ENCODE assay signal across 14 cellular contexts in genomic region chr4:109708990-109709389, GRCh38. TPM values are rescaled to one million over a fixed set of nuclear protein-coding genes. Genes with fewer than 3 reads are reported as not detected.
DNase-seq lines count a peak whose midpoint lies in the region; ATAC-seq, FAIRE-seq and TF ChIP-seq lines count a peak whose summit lies in the region.
"Had no signal": no experiment of that assay in that cellular context is flagged by ENCODE, and none has a peak within 500 bp of the region (broad histone marks: within the 10 kb centered on the region; RNA-seq: fewer than 3 reads in every experiment).

No MANE protein-coding gene starts in this region.

- no peaks in the 10 kb centered on the region for H3K27me3 ChIP-seq in WERI-Rb-1 (ENCODE audit: insufficient read depth, low read depth, severe bottlenecking)

- in situ Hi-C loops in GM13977 (cut with MboI; ENCODE audit: low pct_unique_long_range_greater_than_20kb, low sequenced_read_pairs, unreplicated experiment), result no loop called here

- H3K4me1 Mint-ChIP-seq in type B pancreatic cell (ENCODE audit: unreplicated experiment), result peaks cover 1% of the 10 kb centered on the region

- H3K36me3 Mint-ChIP-seq in type B pancreatic cell, result peaks cover 7% of the 10 kb centered on the region
- H3K36me3 Mint-ChIP-seq: activated naive CD8-positive, alpha-beta T cell treated with anti-CD3 and anti-CD28 coated beads, Interleukin-2, amount 10 ng/mL, durations not matched to agents 7 days and 5 days had no signal

- H3K36me3 ChIP-seq in WERI-Rb-1, result peaks cover 23% of the 10 kb centered on the region

- H3K27me3 Mint-ChIP-seq in type B pancreatic cell, result no peaks in the 10 kb centered on the region
- H3K27me3 Mint-ChIP-seq: activated naive CD8-positive, alpha-beta T cell treated with anti-CD3 and anti-CD28 coated beads, Interleukin-2, amount 10 ng/mL, durations not matched to agents 7 days and 5 days; memory B cell had no signal

- no peak overlapping the region for H3K27ac Mint-ChIP-seq in type B pancreatic cell
- H3K27ac Mint-ChIP-seq: activated naive CD8-positive, alpha-beta T cell treated with anti-CD3 and anti-CD28 coated beads, Interleukin-2, amount 10 ng/mL, durations not matched to agents 7 days and 5 days; memory B cell had no signal

- H3K4me3 ChIP-seq in WERI-Rb-1 (ENCODE audit: low read depth, low read length), result no peak overlapping the region

- H3K9me3 ChIP-seq in WERI-Rb-1 (ENCODE audit: severe bottlenecking), result no peaks in the 10 kb centered on the region

- no peak overlapping the region for H3K27ac ChIP-seq in WERI-Rb-1

- no peak for FAIRE-seq in frontal cortex (lab: Jason Lieb, UNC)
- FAIRE-seq: D721Med had no signal

- no peak for TF ChIP-seq CTCF in GM13977 (IDR thresholded peaks at IDR 0.05; ENCODE audit: extremely low read depth, insufficient read depth, missing control alignments)
- TF ChIP-seq CTCF in WERI-Rb-1 (IDR thresholded peaks at IDR 0.05; ENCODE audit: low read depth, low read length), result no peak
- TF ChIP-seq CTCF in type B pancreatic cell (conservative IDR thresholded peaks at IDR 0.05), result no peak

- H3K9me3 Mint-ChIP-seq in type B pancreatic cell, result no peaks in the 10 kb centered on the region
- H3K9me3 Mint-ChIP-seq: activated naive CD8-positive, alpha-beta T cell treated with anti-CD3 and anti-CD28 coated beads, Interleukin-2, amount 10 ng/mL, durations not matched to agents 7 days and 5 days; memory B cell had no signal

- DNase-seq in GM13977 (ENCODE audit: low spot score) (peak; percentile 54), WERI-Rb-1 (no peak), type B pancreatic cell (ENCODE audit: extremely low spot score, unreplicated experiment) (no peak), frontal cortex (ENCODE audit: low spot score in 2 of 2) (no peak)
- no peak for DNase-seq in NK-92 treated with Interleukin-12 subunit alpha and Interleukin-12 subunit beta, amount 100 ng/mL, for 24 hours (lab: John Stamatoyannopoulos, UW)
- DNase-seq: activated naive CD8-positive, alpha-beta T cell treated with anti-CD3 and anti-CD28 coated beads, Interleukin-2, amount 10 ng/mL, durations not matched to agents 7 days and 5 days; Kasumi-1; stimulated activated CD4-positive, alpha-beta T cell treated with anti-CD3 and anti-CD28 coated beads, Interleukin-12 subunit alpha, Interleukin-12 subunit beta, amount 100 ng/mL, for 4 hours; T-helper 9 cell had no signal

- no peak overlapping the region for H3K4me3 Mint-ChIP-seq in type B pancreatic cell
- H3K4me3 Mint-ChIP-seq: activated naive CD8-positive, alpha-beta T cell treated with anti-CD3 and anti-CD28 coated beads, Interleukin-2, amount 10 ng/mL, durations not matched to agents 7 days and 5 days; memory B cell had no signal

- ATAC-seq in GM19438 (IDR thresholded peaks at IDR 0.05; ENCODE audit: low read depth, unreplicated experiment) (peak; percentile 95), HG02678 (IDR thresholded peaks at IDR 0.05; ENCODE audit: unreplicated experiment) (peak; percentile 93), HG03342 (IDR thresholded peaks at IDR 0.05; ENCODE audit: unreplicated experiment) (peak; percentile 96)

RNA-seq across cellular contexts. Expression of gene CASP6, which starts 5.7 kb away (rescaled TPM):
- total RNA-seq in type B pancreatic cell (ENCODE audit: low replicate concordance), result 41.9 and 49.9 TPM in 2 replicates
- 22.4 TPM for total RNA-seq in frontal cortex

RNA-seq across cellular contexts. Expression of gene PLA2G12A, which starts 20.9 kb away (rescaled TPM):
- total RNA-seq in type B pancreatic cell (ENCODE audit: low replicate concordance) (39.3 and 44.0 TPM in 2 replicates), frontal cortex (24.5 TPM)
